7 cellular contexts compared by ENCODE assay signal in the genomic region with DNA sequence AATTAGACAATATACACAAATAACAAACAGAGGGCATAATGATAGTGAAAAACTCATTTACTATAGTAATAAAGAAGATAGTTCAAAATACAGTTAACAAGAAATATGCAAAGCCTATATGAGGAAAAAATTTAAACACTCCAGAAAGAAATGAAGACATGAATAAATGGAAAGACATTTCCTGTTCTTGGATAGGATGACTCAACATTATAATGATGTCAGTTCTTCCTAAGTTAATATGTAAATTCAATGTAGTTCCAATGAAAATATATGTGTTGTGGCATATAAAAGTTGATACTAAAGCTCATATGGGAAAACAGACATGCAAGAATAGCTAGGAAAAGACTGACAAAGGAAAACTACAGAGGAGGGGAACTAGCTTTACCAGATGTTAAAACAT.
DNase-seq lines count a peak whose midpoint lies in the region; FAIRE-seq and TF ChIP-seq lines count a peak whose summit lies in the region.
"Not testable (repeated sequence)": the region's sequence is repeated elsewhere in the genome, so short reads cannot be mapped to it uniquely, and the experiment has no call there.

No MANE protein-coding gene starts in this region.

- dilution Hi-C loops in endothelial cell of umbilical vein (cut with MboI; ENCODE audit: extremely low pct_ligation_motif_present, low sequenced_read_pairs) = not testable (repeated sequence)

- POLR2A ChIA-PET in MCF 10A (lab: Yijun Ruan, JAX); endothelial cell of umbilical vein (lab: Charles Lee): not testable (repeated sequence)

- in situ Hi-C loops in Caki2 (cut with HindIII; ENCODE audit: low pct_unique_long_range_greater_than_20kb, low sequenced_read_pairs) = not testable (repeated sequence)

- H4K20me1 ChIP-seq in endothelial cell of umbilical vein (replicated peaks; ENCODE audit: control insufficient read depth, extremely low read depth, insufficient read depth, low read length) = not testable (repeated sequence)

- intact Hi-C loops in MCF 10A (cut with micrococcal nuclease); endothelial cell of umbilical vein (cut with micrococcal nuclease): not testable (repeated sequence)

- not testable (repeated sequence) for H3K9ac ChIP-seq in endothelial cell of umbilical vein (replicated peaks; ENCODE audit: extremely low read depth, insufficient read depth, low read length)

- H3K27ac Mint-ChIP-seq in MCF 10A (ENCODE audit: low read depth, unreplicated experiment) = not testable (repeated sequence)

- not testable (repeated sequence) for H3K4me3 Mint-ChIP-seq in MCF 10A (ENCODE audit: unreplicated experiment)

- BruUV-seq in MCF 10A (replicated peaks; lab: Mats Ljungman, UMichigan); endothelial cell of umbilical vein (replicated peaks; lab: Mats Ljungman, UMichigan): not testable (repeated sequence)

- not testable (repeated sequence) for H3K36me3 Mint-ChIP-seq in MCF 10A (ENCODE audit: insufficient read depth, unreplicated experiment)

- not testable (repeated sequence) for H3K9me1 ChIP-seq in endothelial cell of umbilical vein (replicated peaks; ENCODE audit: control insufficient read depth, extremely low read depth, insufficient read depth, low read length)

- peaks cover 18% of the 10 kb centered on the region for H3K4me1 Mint-ChIP-seq in MCF 10A (ENCODE audit: insufficient read depth, unreplicated experiment)

- H3K27me3 Mint-ChIP-seq in MCF 10A (ENCODE audit: insufficient read depth, unreplicated experiment) = not testable (repeated sequence)

- not testable (repeated sequence) for H3K79me2 ChIP-seq in endothelial cell of umbilical vein (ENCODE audit: control insufficient read depth, insufficient read depth, low read length)

- not testable (repeated sequence) for H3K9me3 Mint-ChIP-seq in MCF 10A (ENCODE audit: unreplicated experiment)

- not testable (repeated sequence) for FAIRE-seq in endothelial cell of umbilical vein (lab: Jason Lieb, UNC)

- not testable (repeated sequence) for TF ChIP-seq CTCF in MCF 10A (IDR thresholded peaks at IDR 0.05; ENCODE audit: unreplicated experiment); endothelial cell of umbilical vein (IDR thresholded peaks at IDR 0.05; ENCODE audit: extremely low read depth in 1 of 2, insufficient read depth in 1 of 2, low read depth in 1 of 2, low read length in 2 of 2)

- H3K4me3 ChIP-seq in endothelial cell of umbilical vein (replicated peaks in 1 of 3; ENCODE audit: insufficient read depth in 1 of 3, low read depth in 1 of 3, low read length in 3 of 3) = not testable (repeated sequence)

- not testable (repeated sequence) for H3K27me3 ChIP-seq in endothelial cell of umbilical vein (ENCODE audit: control insufficient read depth in 2 of 2, insufficient read depth in 2 of 2, low read length in 2 of 2)

- TF ChIP-seq POLR2A in endothelial cell of umbilical vein (IDR thresholded peaks at IDR 0.05; ENCODE audit: low read depth, low read length) = not testable (repeated sequence)

- not testable (repeated sequence) for H3K27ac ChIP-seq in endothelial cell of umbilical vein (ENCODE audit: insufficient read depth, low read depth, low read length)

- H3K4me2 ChIP-seq in endothelial cell of umbilical vein (ENCODE audit: insufficient read depth, low read length) = not testable (repeated sequence)

- H3K36me3 ChIP-seq in endothelial cell of umbilical vein (ENCODE audit: control insufficient read depth in 2 of 2, extremely low read depth in 1 of 2, insufficient read depth in 2 of 2, low read length in 2 of 2) = not testable (repeated sequence)

- CTCF ChIA-PET in MCF 10A (lab: Yijun Ruan, JAX); endothelial cell of umbilical vein (lab: Charles Lee): not testable (repeated sequence)

- not testable (repeated sequence) for H3K9me3 ChIP-seq in endothelial cell of umbilical vein (replicated peaks; ENCODE audit: control insufficient read depth, insufficient read depth, low read length)

- DNase-seq in Caki2 (ENCODE audit: low read depth) (peak; percentile 16), HS-5 (ENCODE audit: low read depth) (peak; percentile 24), RKO (ENCODE audit: low spot score) (peak; percentile 31), MCF 10A (ENCODE audit: unreplicated experiment) (peak; percentile 22), endothelial cell of umbilical vein (ENCODE audit: low read depth, low spot score) (peak; percentile 15), fibroblast of peridontal ligament (ENCODE audit: extremely low read depth) (peak; percentile 47), iris pigment epithelial cell (ENCODE audit: low read depth) (peak; percentile 41)

- not testable (repeated sequence) for H2AFZ ChIP-seq in endothelial cell of umbilical vein (ENCODE audit: low read depth, low read length)

- not testable (repeated sequence) for H3K4me1 ChIP-seq in endothelial cell of umbilical vein (ENCODE audit: control insufficient read depth, extremely low read depth, insufficient read depth, low read length)

TF ChIP-seq in endothelial cell of umbilical vein, 7 proteins besides CTCF, POLR2A, EP300 and RAD21:
- TF ChIP-seq JUN (IDR thresholded peaks at IDR 0.05; ENCODE audit: borderline replicate concordance, insufficient read depth, insufficient read length, low read depth) = peak; percentile 11
TF ChIP-seq in endothelial cell of umbilical vein: peak in this region for 1; not testable (repeated sequence) for 6.
